8 cellular contexts compared by ENCODE assay signal in the genomic region with DNA sequence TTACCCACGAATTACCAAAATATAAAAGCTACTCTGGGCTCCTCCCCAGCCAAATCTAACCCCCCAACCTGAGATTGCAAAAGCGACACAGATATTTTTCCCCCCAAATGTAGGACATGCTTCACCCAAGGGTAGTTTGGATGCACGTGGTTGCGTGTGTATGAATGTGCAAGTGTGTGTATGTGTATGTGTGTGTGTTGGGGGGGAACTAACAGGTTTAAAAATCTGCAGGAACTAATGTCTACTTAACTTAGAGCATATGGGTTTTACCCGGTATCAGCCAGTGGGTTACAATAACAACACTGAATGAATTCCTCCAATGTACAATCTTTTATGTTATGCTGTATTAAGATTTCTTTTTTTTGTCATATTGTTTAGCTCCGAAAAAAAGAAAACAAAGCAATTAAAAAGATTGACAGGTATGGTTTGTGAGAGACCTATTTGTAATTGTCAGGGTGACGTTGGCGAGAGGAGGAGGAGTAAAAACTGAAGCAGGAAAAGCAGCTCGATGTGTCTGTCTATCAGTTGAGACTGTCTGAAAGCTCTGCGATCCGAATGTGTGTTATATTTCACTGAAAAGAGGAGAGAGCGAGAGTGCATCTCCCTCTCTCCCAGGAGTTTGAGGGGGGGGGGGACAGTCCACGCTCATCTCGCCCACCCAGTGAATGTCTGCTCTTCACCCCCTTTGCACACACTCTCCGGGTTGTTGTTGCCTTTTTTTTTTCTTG. TPM values are rescaled to one million over a fixed set of nuclear protein-coding genes. Genes with fewer than 3 reads are reported as not detected.
A peak's percentile ranks its signal among the peaks of the same experiment; 100 is the strongest.
DNase-seq lines count a peak whose midpoint lies in the region; ATAC-seq, FAIRE-seq and TF ChIP-seq lines count a peak whose summit lies in the region.

A gene with protein sequence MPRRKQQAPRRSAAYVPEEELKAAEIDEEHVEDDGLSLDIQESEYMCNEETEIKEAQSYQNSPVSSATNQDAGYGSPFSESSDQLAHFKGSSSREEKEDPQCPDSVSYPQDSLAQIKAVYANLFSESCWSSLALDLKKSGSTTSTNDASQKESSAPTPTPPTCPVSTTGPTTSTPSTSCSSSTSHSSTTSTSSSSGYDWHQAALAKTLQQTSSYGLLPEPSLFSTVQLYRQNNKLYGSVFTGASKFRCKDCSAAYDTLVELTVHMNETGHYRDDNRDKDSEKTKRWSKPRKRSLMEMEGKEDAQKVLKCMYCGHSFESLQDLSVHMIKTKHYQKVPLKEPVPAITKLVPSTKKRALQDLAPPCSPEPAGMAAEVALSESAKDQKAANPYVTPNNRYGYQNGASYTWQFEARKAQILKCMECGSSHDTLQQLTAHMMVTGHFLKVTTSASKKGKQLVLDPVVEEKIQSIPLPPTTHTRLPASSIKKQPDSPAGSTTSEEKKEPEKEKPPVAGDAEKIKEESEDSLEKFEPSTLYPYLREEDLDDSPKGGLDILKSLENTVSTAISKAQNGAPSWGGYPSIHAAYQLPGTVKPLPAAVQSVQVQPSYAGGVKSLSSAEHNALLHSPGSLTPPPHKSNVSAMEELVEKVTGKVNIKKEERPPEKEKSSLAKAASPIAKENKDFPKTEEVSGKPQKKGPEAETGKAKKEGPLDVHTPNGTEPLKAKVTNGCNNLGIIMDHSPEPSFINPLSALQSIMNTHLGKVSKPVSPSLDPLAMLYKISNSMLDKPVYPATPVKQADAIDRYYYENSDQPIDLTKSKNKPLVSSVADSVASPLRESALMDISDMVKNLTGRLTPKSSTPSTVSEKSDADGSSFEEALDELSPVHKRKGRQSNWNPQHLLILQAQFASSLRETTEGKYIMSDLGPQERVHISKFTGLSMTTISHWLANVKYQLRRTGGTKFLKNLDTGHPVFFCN (N-terminal part only) (plus strand): TSS at position 524 of the 728 bp plus-strand sequence. CDS start 1,080 bp downstream, outside the sequence.

- H3K4me3 ChIP-seq in H1 (ENCODE audit: extremely low read depth in 1 of 4, insufficient read depth in 2 of 4, low read depth in 3 of 4, low read length in 4 of 4) (peak within 1 kb of the TSS; percentile 60 to 70 (median 62)), lung (peak within 1 kb of the TSS; percentile 91)

- no peaks in the 10 kb centered on the region for H3K79me1 ChIP-seq in H1 (ENCODE audit: low read depth, low read length)

- H3K27ac ChIP-seq in H1 (ENCODE audit: low read depth, low read length) (no peak within 1 kb of the TSS), lung (ENCODE audit: low read depth in 1 of 2, low read length in 1 of 2) (peak within 1 kb of the TSS; percentile 99)

- H3K36me3 ChIP-seq in H1 (ENCODE audit: control insufficient read depth in 2 of 4, insufficient read depth in 4 of 4, low read length in 3 of 4) = no peaks in the 10 kb centered on the region
- no peaks in the 10 kb centered on the region for H3K36me3 ChIP-seq in lung (ENCODE audit: control insufficient read depth in 2 of 2, insufficient read depth in 2 of 2, low read length in 2 of 2)

- no peak within 1 kb of the TSS for H3K23ac ChIP-seq in H1 (ENCODE audit: insufficient read length)

- no peak within 1 kb of the TSS; the same call in 1 of the 2 replicates for H2BK5ac ChIP-seq in H1 (ENCODE audit: low read depth, low read length)

- peak within 1 kb of the TSS; percentile 57; the same call in 1 of the 2 replicates for H4K8ac ChIP-seq in H1 (ENCODE audit: extremely low read depth, insufficient read depth, low read length)

- H4K5ac ChIP-seq in H1 (ENCODE audit: insufficient read length, low read depth, low read length) = no peak within 1 kb of the TSS

- H2BK120ac ChIP-seq in H1 (replicated peaks; ENCODE audit: low read depth, low read length) = no peak within 1 kb of the TSS

- no peak within 1 kb of the TSS for H2BK20ac ChIP-seq in H1 (ENCODE audit: low read length)

- H3K18ac ChIP-seq in H1 (ENCODE audit: extremely low read depth, low read length) = no peak within 1 kb of the TSS; the same call in 1 of the 2 replicates

- peak; percentile 65 for FAIRE-seq in H1 (lab: Jason Lieb, UNC)

- no peak within 1 kb of the TSS for H2AK5ac ChIP-seq in H1 (ENCODE audit: low read depth, low read length)

- CTCF ChIA-PET in H1 (lab: Charles Lee; ENCODE audit: partially characterized antibody) = interaction anchor here (0.6 to 1.0 kb wide), 3 partner anchors 37 to 549 kb away, joined by 3 read pairs; no protein-coding TSS in a partner anchor

- H3K4me2 ChIP-seq in H1 (ENCODE audit: insufficient read depth in 1 of 2, low read depth in 2 of 2, low read length in 2 of 2) = peak within 1 kb of the TSS; percentile 88 to 94

- H2BK15ac ChIP-seq in H1 (ENCODE audit: low read length) = no peak within 1 kb of the TSS

- DNase-seq in COLO829 (ENCODE audit: low spot score) = peak; percentile 74
- DNase-seq in NCI-H748 (lab: John Stamatoyannopoulos, UW; ENCODE audit: unreplicated experiment) = peak; percentile 93
- DNase-seq in activated CD4-positive, alpha-beta T cell treated with anti-CD3 and anti-CD28 coated beads, Interleukin-2, amount 50 U/mL, for 4 hours = peak; percentile 36 to 44
- DNase-seq in H1 (ENCODE audit: low read depth in 1 of 2, low spot score in 2 of 2) = no peak
- peak; percentile 68 for DNase-seq in lung (ENCODE audit: low spot score)
- peak; percentile 41 to 83 (median 72) for DNase-seq in stimulated activated naive CD4-positive, alpha-beta T cell (lab: John Stamatoyannopoulos, UW)

- H3K79me2 ChIP-seq in H1 (ENCODE audit: control insufficient read depth in 1 of 2, insufficient read depth in 2 of 2, low read length in 2 of 2) = no peaks in the 10 kb centered on the region

- H3K9ac ChIP-seq in H1 (replicated peaks in 1 of 4; ENCODE audit: extremely low read depth in 1 of 4, low read depth in 3 of 4, low read length in 3 of 4) = peak within 1 kb of the TSS in 1 of 4 experiments; percentile 60; a peak in 1 of 7 replicates

- H4K20me1 ChIP-seq in H1 (replicated peaks in 1 of 2; ENCODE audit: control insufficient read depth in 1 of 2, insufficient read depth in 2 of 2, low read length in 2 of 2) = peaks cover 9 to 14% of the 10 kb centered on the region in 2 experiments

- H2BK12ac ChIP-seq in H1 (ENCODE audit: low read depth, low read length) = 0 out of 2 replicates have a peak within 1 kb of the TSS, but pooled peaks have one; percentile 17

- H3K4me1 ChIP-seq in H1 (replicated peaks in 1 of 4; ENCODE audit: control insufficient read depth in 3 of 4, insufficient read depth in 4 of 4, low read length in 3 of 4) (peaks cover 9 to 28% (median 17%) of the 10 kb centered on the region in 4 experiments), lung (ENCODE audit: control insufficient read depth in 2 of 2, insufficient read depth in 2 of 2, low read length in 2 of 2) (peaks cover 7 to 10% of the 10 kb centered on the region in 2 donors)

- WGBS in H1 (ENCODE audit: extremely low coverage in 1 of 2, insufficient coverage in 1 of 2, insufficient read length in 1 of 2, insufficient replicate concordance in 2 of 2, low coverage in 1 of 2, low lambda C conversion rate in 2 of 2, missing lambda C conversion rate in 1 of 2), 2 experiments = 4% methylated on average over 15 of the region's 15 CpGs; no CpG with 5 or more reads in 1 of the 2 experiments
- 2% methylated on average over 15 of the region's 15 CpGs for WGBS in lung, 2 donors

- H3K23me2 ChIP-seq in H1 (ENCODE audit: low read depth, low read length) = peaks cover 24% of the 10 kb centered on the region

- peak within 1 kb of the TSS; percentile 80; the same call in 1 of the 2 replicates for H2AFZ ChIP-seq in H1 (ENCODE audit: low read length)

- H3K14ac ChIP-seq in H1 (ENCODE audit: insufficient read length) = no peak within 1 kb of the TSS

- H4K91ac ChIP-seq in H1 (replicated peaks; ENCODE audit: insufficient read length, low read length) = no peak within 1 kb of the TSS

- H3K56ac ChIP-seq in H1 (replicated peaks; ENCODE audit: insufficient read length, low read depth, low read length) = no peak within 1 kb of the TSS

- no peak for TF ChIP-seq POLR2A in H1 (IDR thresholded peaks at IDR 0.05; ENCODE audit: control extremely low read depth in 1 of 2, low read depth in 2 of 2, low read length in 2 of 2)

- no peaks in the 10 kb centered on the region for H3K9me3 ChIP-seq in H1 (ENCODE audit: insufficient read depth in 2 of 2, low read depth in 1 of 2, low read length in 1 of 2)
- no peaks in the 10 kb centered on the region for H3K9me3 ChIP-seq in lung (ENCODE audit: control insufficient read depth in 2 of 2, insufficient read depth in 1 of 2, low read length in 1 of 2)

- TF ChIP-seq CTCF in H1 (IDR thresholded peaks at IDR 0.05; ENCODE audit: control extremely low read depth in 1 of 3, insufficient read depth in 1 of 3, low read depth in 1 of 3, low read length in 3 of 3) (no peak), lung (IDR thresholded peaks at IDR 0.05; ENCODE audit: control extremely low read depth, extremely low read depth) (no peak)

- TF ChIP-seq RAD21 in H1 (IDR thresholded peaks at IDR 0.05 in 1 of 2, conservative IDR thresholded peaks at IDR 0.05 in 1 of 2; ENCODE audit: low read depth in 2 of 2, low read length in 2 of 2) = no peak

- TF ChIP-seq EP300 in H1 (IDR thresholded peaks at IDR 0.05; ENCODE audit: borderline replicate concordance in 1 of 2, low read depth in 2 of 2, low read length in 2 of 2) = no peak

- peaks cover 41 to 72% (median 63%) of the 10 kb centered on the region in 4 experiments for H3K27me3 ChIP-seq in H1 (replicated peaks in 1 of 4; ENCODE audit: control insufficient read depth in 3 of 4, extremely low read depth in 1 of 4, insufficient read depth in 3 of 4, low read length in 3 of 4)
- H3K27me3 ChIP-seq in lung (ENCODE audit: control insufficient read depth, insufficient read depth) = no peaks in the 10 kb centered on the region

- no peak within 1 kb of the TSS for H3K4ac ChIP-seq in H1 (replicated peaks; ENCODE audit: insufficient read length, low read depth, low read length)

- ATAC-seq in GM19452 (IDR thresholded peaks at IDR 0.05; ENCODE audit: unreplicated experiment) (peak; percentile 34), HG03575 (IDR thresholded peaks at IDR 0.05; ENCODE audit: extremely low read depth, insufficient number of reproducible peaks, low FRiP score, unreplicated experiment) (peak; percentile 56), lung (ENCODE audit: insufficient read depth, low FRiP score) (peak; percentile 39)

- POLR2A ChIA-PET in H1 (lab: Charles Lee; ENCODE audit: partially characterized antibody) = interaction anchor here (0.6 kb wide), 1 partner anchor 392 kb away, joined by 4 read pairs; no protein-coding TSS in a partner anchor

TF ChIP-seq in H1, 55 proteins besides CTCF, POLR2A, EP300 and RAD21 (continues in another document):
- no peak for TF ChIP-seq SIRT6 (IDR thresholded peaks at IDR 0.05; ENCODE audit: low read length)

RNA-seq across cellular contexts. Expression of the gene that starts here (rescaled TPM):
- 0.25 and 0.32 TPM in 2 replicates for total RNA-seq in H1 (2021; fragmentation: NEBNext Ultra II Directional; extraction: Animal tissue kit (Norgen Biotek cat#: 25700))
- polyA plus RNA-seq in H1 (2011; rRNA removed) (0.03 and 0.06 TPM in 2 replicates), lung (1 to 10 TPM; 6.2 to 7.7 TPM)
- 0.08 TPM for polyA plus RNA-seq in H1 (2011; cell fraction: cytosol; rRNA removed)
- polyA plus RNA-seq in H1 (2011; cell fraction: nucleus; rRNA removed) = 0.11 TPM
- 0.08 to 0.22 TPM (median 0.13 TPM) in 4 replicates for polyA plus RNA-seq in H1 (2012, experiment 1 of 2)
- polyA plus RNA-seq in H1 (2012, experiment 2 of 2) = 0.05 TPM
- 0.24 TPM for polyA plus RNA-seq in H1 (2013, experiment 1 of 2)
- 0.20 TPM for polyA plus RNA-seq in H1 (2013, experiment 2 of 2)
- 0.07 and 0.09 TPM in 2 replicates for polyA minus RNA-seq in H1 (2011; rRNA and poly(A)+ RNA removed)
- polyA minus RNA-seq in H1 (2011; cell fraction: cytosol; rRNA and poly(A)+ RNA removed) = 0.22 TPM
- polyA minus RNA-seq in H1 (2011; cell fraction: nucleus; rRNA and poly(A)+ RNA removed) = 0.20 TPM
- 10 to 100 TPM; 14.7 to 19.9 TPM for total RNA-seq in lung

Comparison
In these comparisons a context has a peak if more than half of its experiments do, and no peak if none do; other contexts are left out.
1. RNA of the gene that starts here (total RNA-seq): 14.7 to 19.9 TPM in lung; 0.25 to 0.32 TPM in H1; every median in the first group is over 10 times any median in the second.
2. DNase-seq: peak in COLO829 (single experiment), NCI-H748 (single experiment), activated CD4-positive, alpha-beta T cell treated with anti-CD3 and anti-CD28 coated beads, Interleukin-2, amount 50 U/mL, for 4 hours (2 of 2), lung (single experiment) and stimulated activated naive CD4-positive, alpha-beta T cell (6 of 6); none in H1 (0 of 2).
3. Peak in every context shown above with its lines, with median percentiles within 50 percentile points of each other: ATAC-seq.